22 cellular contexts compared by ENCODE assay signal in genomic region chrX:148288451-148288850, GRCh38.
"Had no signal": no experiment of that assay in that cellular context is flagged by ENCODE, and none has a peak within 500 bp of the region (broad histone marks: within the 10 kb centered on the region; RNA-seq: fewer than 3 reads in every experiment).

No MANE protein-coding gene starts in this region.

- ATAC-seq: HepG2 had no signal

- DNase-seq: IMR-90, Karpas-422, KG1, MG63, NCI-H1092, NCI-H1105 treated with DMSO at 0.1 percent for 48 hours, NCI-H1417 treated with DMSO at 0.1 percent for 48 hours, NCI-H146, NCI-H1694 treated with DMSO at 0.1 percent for 48 hours, NCI-H1930, NCI-H2081, NCI-H2107, NCI-H2227 treated with DMSO at 0.1 percent for 48 hours, NCI-H524, NCI-H526 treated with DMSO at 0.1 percent for 48 hours, NCI-H748 treated with DMSO at 0.1 percent for 48 hours, Right ventricle myocardium superior, RPMI8226, SIG-M5 had no signal

- H3K4me3 ChIP-seq: MG63, SJSA1, SK-N-MC had no signal

- H3K4me1 ChIP-seq: SJSA1 had no signal

- H3K27ac ChIP-seq: SJSA1, SK-N-MC had no signal

- H3K9me3 ChIP-seq: MG63, SJSA1 had no signal

- H3K27me3 ChIP-seq: MG63, SJSA1 had no signal

- H3K36me3 ChIP-seq: MG63, SJSA1 had no signal
